In genomic region chr9:122246666-122247065, GRCh38 we compare ENCODE assay signal across 17 cellular contexts. TPM values are rescaled to one million over a fixed set of nuclear protein-coding genes. Genes with fewer than 3 reads are reported as not detected.
DNase-seq lines count a peak whose midpoint lies in the region; ATAC-seq and TF ChIP-seq lines count a peak whose summit lies in the region.
"Had no signal": no experiment of that assay in that cellular context is flagged by ENCODE, and none has a peak within 500 bp of the region (broad histone marks: within the 10 kb centered on the region; RNA-seq: fewer than 3 reads in every experiment).

No MANE protein-coding gene starts in this region.

- H3K36me3 Mint-ChIP-seq in MCF 10A (ENCODE audit: insufficient read depth, unreplicated experiment) (peaks cover 90% of the 10 kb centered on the region), neural progenitor cell (peaks cover 18% of the 10 kb centered on the region)

- no peak overlapping the region for H2AFZ ChIP-seq in neural progenitor cell (replicated peaks)
- H2AFZ ChIP-seq: GM23248 had no signal

- CTCF ChIA-PET in MCF 10A (lab: Yijun Ruan, JAX): interaction anchor here (2.2 kb wide), 1 partner anchor 18 kb away, joined by 7 read pairs; the partner anchor contains the start of genes MRRF and RBM18

- H3K4me3 ChIP-seq in breast epithelium (no peak overlapping the region), RWPE2 (ENCODE audit: severe bottlenecking) (no peak overlapping the region), neural progenitor cell (no peak overlapping the region)
- H3K4me3 ChIP-seq: A549, GM12878, GM23248 had no signal

- H3K4me1 ChIP-seq in breast epithelium (no peaks in the 10 kb centered on the region), RWPE2 (ENCODE audit: insufficient read depth, poor library complexity, severe bottlenecking) (peaks cover 18% of the 10 kb centered on the region), neural progenitor cell (no peaks in the 10 kb centered on the region)
- H3K4me1 ChIP-seq: A549, BE2C had no signal

- no peaks in the 10 kb centered on the region for H3K27me3 ChIP-seq in breast epithelium
- H3K27me3 ChIP-seq in RWPE2 (ENCODE audit: insufficient read depth, poor library complexity, severe bottlenecking): no peaks in the 10 kb centered on the region
- no peaks in the 10 kb centered on the region for H3K27me3 ChIP-seq in neural progenitor cell
- H3K27me3 ChIP-seq: BE2C had no signal

- no peaks in the 10 kb centered on the region for H4K20me1 ChIP-seq in neural progenitor cell (ENCODE audit: low read depth)

- TF ChIP-seq POLR2A in breast epithelium (IDR thresholded peaks at IDR 0.05): no peak

- no TSS peak for BruUV-seq in MCF 10A (replicated peaks; lab: Mats Ljungman, UMichigan)

- H3K27ac Mint-ChIP-seq in MCF 10A (ENCODE audit: low read depth, unreplicated experiment) (peak overlapping the region; percentile 91), neural progenitor cell (no peak overlapping the region)
- H3K27ac Mint-ChIP-seq: CD14-positive monocyte; CD8-positive, alpha-beta T cell had no signal

- no peaks in the 10 kb centered on the region for H3F3A ChIP-seq in neural progenitor cell (ENCODE audit: low read depth)

- H3K4me3 Mint-ChIP-seq in MCF 10A (ENCODE audit: unreplicated experiment) (no peak overlapping the region), neural progenitor cell (no peak overlapping the region)
- H3K4me3 Mint-ChIP-seq: CD14-positive monocyte; CD8-positive, alpha-beta T cell had no signal

- H3K79me2 ChIP-seq in neural progenitor cell (ENCODE audit: low read depth): no peaks in the 10 kb centered on the region

- peaks cover 18% of the 10 kb centered on the region for H3K4me1 Mint-ChIP-seq in MCF 10A (ENCODE audit: insufficient read depth, unreplicated experiment)
- no peaks in the 10 kb centered on the region for H3K4me1 Mint-ChIP-seq in neural progenitor cell
- H3K4me1 Mint-ChIP-seq: CD14-positive monocyte had no signal

- no peaks in the 10 kb centered on the region for H3K27me3 Mint-ChIP-seq in MCF 10A (ENCODE audit: insufficient read depth, unreplicated experiment)
- no peaks in the 10 kb centered on the region for H3K27me3 Mint-ChIP-seq in neural progenitor cell (ENCODE audit: insufficient read depth, low read depth)

- intact Hi-C loops in MCF 10A (cut with micrococcal nuclease): no loop called here
- intact Hi-C loops in breast epithelium (cut with DNase I; ENCODE audit: low total_unique reads): no loop called here

- no peak overlapping the region for H3K4me2 ChIP-seq in neural progenitor cell
- H3K4me2 ChIP-seq: A549 had no signal

- no peak overlapping the region for H3K27ac ChIP-seq in breast epithelium
- H3K27ac ChIP-seq in RWPE2 (ENCODE audit: poor library complexity, severe bottlenecking): peak overlapping the region; percentile 99
- H3K27ac ChIP-seq in neural progenitor cell: no peak overlapping the region
- H3K27ac ChIP-seq: A549, GM23248, HL-60 had no signal

- H3K36me3 ChIP-seq in breast epithelium (peaks cover under 1% of the 10 kb centered on the region), RWPE2 (ENCODE audit: low read depth) (peaks cover 81% of the 10 kb centered on the region), neural progenitor cell (peaks cover 5% of the 10 kb centered on the region)

- TF ChIP-seq CTCF in MCF 10A (IDR thresholded peaks at IDR 0.05; ENCODE audit: unreplicated experiment) (no peak), breast epithelium (IDR thresholded peaks at IDR 0.05) (no peak), RWPE2 (IDR thresholded peaks at IDR 0.05; ENCODE audit: poor library complexity, severe bottlenecking) (no peak), neural progenitor cell (IDR thresholded peaks at IDR 0.05) (no peak)

- H3K9ac ChIP-seq in neural progenitor cell: no peak overlapping the region
- H3K9ac ChIP-seq: GM23248 had no signal

- no peaks in the 10 kb centered on the region for H3K9me3 Mint-ChIP-seq in MCF 10A (ENCODE audit: unreplicated experiment)
- no peaks in the 10 kb centered on the region for H3K9me3 Mint-ChIP-seq in neural progenitor cell
- H3K9me3 Mint-ChIP-seq: CD14-positive monocyte; CD8-positive, alpha-beta T cell had no signal

- H3K9me3 ChIP-seq in breast epithelium (no peaks in the 10 kb centered on the region), RWPE2 (ENCODE audit: severe bottlenecking) (no peaks in the 10 kb centered on the region), neural progenitor cell (ENCODE audit: low read depth) (no peaks in the 10 kb centered on the region)
- H3K9me3 ChIP-seq: A549 had no signal

- no peak for ATAC-seq in RWPE2 (ENCODE audit: low read depth)
- no peak for ATAC-seq in esophagus mucosa
- ATAC-seq: A549; CD8-positive, alpha-beta T cell; GM12878; HCT116 had no signal

- POLR2A ChIA-PET in MCF 10A (lab: Yijun Ruan, JAX): interaction anchor here (1.2 to 2.6 kb wide), 3 partner anchors 18 to 206 kb away, joined by 3 to 21 read pairs (median 6); partner anchors contain the start of genes MRRF and RBM18

- no peak for DNase-seq in MCF 10A (ENCODE audit: unreplicated experiment)
- no peak for DNase-seq in breast epithelium (ENCODE audit: low spot score in 2 of 2)
- DNase-seq in RWPE2 (ENCODE audit: low spot score): no peak
- peak; percentile 23 for DNase-seq in islet precursor cell
- no peak for DNase-seq in neural progenitor cell (ENCODE audit: low spot score)
- no peak for DNase-seq in activated effector memory CD4-positive, alpha-beta T cell treated with Interleukin-2 at 50 U/mL for 16 hours
- DNase-seq: BE2C; CD8-positive, alpha-beta T cell; COR-L47; DMS79; GM23248 had no signal

RNA-seq across cellular contexts. Expression of gene LHX6, which starts 17.9 kb away (rescaled TPM):
- total RNA-seq in MCF 10A (2022): 0.26 TPM in 1 of 2 replicates, not detected in the other
- 1 to 10 TPM; 1.8 to 9.8 (median 4.8) TPM for total RNA-seq in breast epithelium
- 0.93 TPM in 1 of 2 replicates, not detected in the other for total RNA-seq in neural progenitor cell (ENCODE audit: low replicate concordance)
- 1.3 TPM for total RNA-seq in esophagus mucosa
- total RNA-seq: CD8-positive, alpha-beta T cell; GM12878; GM23248 had no signal

RNA-seq across cellular contexts. Expression of gene RBM18, which starts 18.0 kb away (rescaled TPM):
- total RNA-seq in MCF 10A (2022) (39.9 and 44.4 TPM in 2 replicates), breast epithelium (10 to 100 TPM; 10.4 to 20.9 (median 13.4) TPM), neural progenitor cell (ENCODE audit: low replicate concordance) (8.4 and 12.9 TPM in 2 replicates), esophagus mucosa (15.7 TPM)

RNA-seq across cellular contexts. Expression of gene MRRF, which starts 18.0 kb away (rescaled TPM):
- total RNA-seq in MCF 10A (2022) (73.0 and 90.3 TPM in 2 replicates), breast epithelium (10 to 100 TPM; 32.5 to 55.3 (median 44.9) TPM), neural progenitor cell (ENCODE audit: low replicate concordance) (22.1 and 44.4 TPM in 2 replicates), esophagus mucosa (36.5 TPM)
